9 cellular contexts compared by ENCODE assay signal in genomic region chr10:97327348-97328294, GRCh38. TPM values are rescaled to one million over a fixed set of nuclear protein-coding genes. Genes with fewer than 3 reads are reported as not detected.
DNase-seq lines count a peak whose midpoint lies in the region; ATAC-seq and TF ChIP-seq lines count a peak whose summit lies in the region.
"Had no signal": no experiment of that assay in that cellular context is flagged by ENCODE, and none has a peak within 500 bp of the region (broad histone marks: within the 10 kb centered on the region; RNA-seq: fewer than 3 reads in every experiment).

No MANE protein-coding gene starts in this region.

- no peaks in the 10 kb centered on the region for H3K27me3 Mint-ChIP-seq in Calu3 (ENCODE audit: unreplicated experiment)
- no peaks in the 10 kb centered on the region for H3K27me3 Mint-ChIP-seq in IgD-negative memory B cell
- H3K27me3 Mint-ChIP-seq: effector memory CD8-positive, alpha-beta T cell had no signal

- H3K9me3 Mint-ChIP-seq in Calu3 (ENCODE audit: low read depth, unreplicated experiment) = no peaks in the 10 kb centered on the region
- H3K9me3 Mint-ChIP-seq in IgD-negative memory B cell = no peaks in the 10 kb centered on the region
- H3K9me3 Mint-ChIP-seq: effector memory CD8-positive, alpha-beta T cell had no signal

- TF ChIP-seq CTCF in Calu3 (IDR thresholded peaks at IDR 0.05; ENCODE audit: unreplicated experiment) (no peak), VCaP (conservative IDR thresholded peaks at IDR 0.05) (no peak)

- CTCF ChIA-PET in Calu3 (lab: Charles Lee) = interaction anchor here (0.7 to 1.8 kb wide), 2 partner anchors 9 to 203 kb away, joined by 3 to 7 read pairs; partner anchors contain the start of gene FRAT1

- peaks cover 40% of the 10 kb centered on the region for H3K4me1 Mint-ChIP-seq in Calu3 (ENCODE audit: low read depth, unreplicated experiment)
- peaks cover 16 to 32% (median 28%) of the 10 kb centered on the region in 3 donors for H3K4me1 Mint-ChIP-seq in IgD-negative memory B cell

- H3K4me3 Mint-ChIP-seq in Calu3 (ENCODE audit: low read depth, unreplicated experiment) (peak overlapping the region; percentile 18), IgD-negative memory B cell (peak overlapping the region in 1 of 4 donors; percentile 58)
- H3K4me3 Mint-ChIP-seq: effector memory CD8-positive, alpha-beta T cell had no signal

- peaks cover 11% of the 10 kb centered on the region for H3K36me3 Mint-ChIP-seq in Calu3 (ENCODE audit: insufficient read depth, unreplicated experiment)
- H3K36me3 Mint-ChIP-seq in IgD-negative memory B cell = no peaks in the 10 kb centered on the region

- peak overlapping the region; percentile 96 for H3K27ac ChIP-seq in VCaP

- DNase-seq in Calu3 (peak; percentile 19), mucosa of gallbladder (ENCODE audit: low spot score) (peak; percentile 16), NOMO-1 treated with dmso at 0.1 percent for 144 hours (lab: John Stamatoyannopoulos, UW; ENCODE audit: unreplicated experiment) (no peak), GM19238 (ENCODE audit: insufficient read length, low spot score) (no peak)
- DNase-seq: effector memory CD8-positive, alpha-beta T cell had no signal

- ATAC-seq in HG03196 (IDR thresholded peaks at IDR 0.05; ENCODE audit: unreplicated experiment) = no peak
- ATAC-seq: effector memory CD8-positive, alpha-beta T cell; SK-N-SH treated with all-trans-retinoic acid at 6 μM for 48 hours had no signal

- no TSS peak for BruUV-seq in Calu3 (replicated peaks; lab: Mats Ljungman, UMichigan)

- intact Hi-C loops in Calu3 (cut with micrococcal nuclease; ENCODE audit: unreplicated experiment) = no loop called here

- H3K27ac Mint-ChIP-seq in Calu3 (ENCODE audit: unreplicated experiment) = peak overlapping the region; percentile 31
- H3K27ac Mint-ChIP-seq in IgD-negative memory B cell = peak overlapping the region in 2 of 3 donors; percentile 72 to 76

RNA-seq across cellular contexts. Expression of gene FRAT2, which starts 6.9 kb away (rescaled TPM):
- 6.0 and 7.4 TPM in 2 replicates for total RNA-seq in Calu3 (2022)
- polyA plus RNA-seq in IgD-negative memory B cell = 7.3 TPM
- total RNA-seq in mucosa of gallbladder = 18.6 TPM

RNA-seq across cellular contexts. Expression of gene FRAT1, which starts 8.6 kb away (rescaled TPM):
- total RNA-seq in Calu3 (2022) = 2.1 TPM in 2 replicates
- polyA plus RNA-seq in IgD-negative memory B cell = 6.2 TPM
- 9.4 TPM for total RNA-seq in mucosa of gallbladder

RNA-seq across cellular contexts. Expression of gene ARHGAP19, which starts 35.2 kb away (rescaled TPM):
- total RNA-seq in Calu3 (2022) (3.7 and 6.7 TPM in 2 replicates), mucosa of gallbladder (10.9 TPM)
- 7.3 TPM for polyA plus RNA-seq in IgD-negative memory B cell

Comparison
In these comparisons a context has a peak if more than half of its experiments do, and no peak if none do; other contexts are left out.
1. DNase-seq: peak in Calu3 (single experiment) and mucosa of gallbladder (single experiment); none in NOMO-1 treated with dmso at 0.1 percent for 144 hours (single experiment) and GM19238 (single experiment).